Comparison of ENCODE assay signal across 7 cellular contexts in genomic region chr12:8644345-8645248, GRCh38. TPM values are rescaled to one million over a fixed set of nuclear protein-coding genes. Genes with fewer than 3 reads are reported as not detected.
DNase-seq lines count a peak whose midpoint lies in the region; ATAC-seq and TF ChIP-seq lines count a peak whose summit lies in the region.

No MANE protein-coding gene starts in this region.

- peak; percentile 49 for ATAC-seq in GM19452 (IDR thresholded peaks at IDR 0.05; ENCODE audit: unreplicated experiment)
- peak; percentile 57 for ATAC-seq in HG03097 (IDR thresholded peaks at IDR 0.05; ENCODE audit: low FRiP score, unreplicated experiment)
- peak; percentile 89 for ATAC-seq in activated CD4-positive, alpha-beta T cell treated with anti-CD3 and anti-CD28 coated beads for 36 hours
- ATAC-seq in left colon = no peak

- H3K36me3 Mint-ChIP-seq in activated CD4-positive, alpha-beta T cell treated with anti-CD3 and anti-CD28 coated beads for 36 hours (ENCODE audit: low read depth) = no peaks in the 10 kb centered on the region

- H3K27me3 ChIP-seq in BE2C = peaks cover 9% of the 10 kb centered on the region

- peak overlapping the region; percentile 1 for H3K4me3 Mint-ChIP-seq in activated CD4-positive, alpha-beta T cell treated with anti-CD3 and anti-CD28 coated beads for 36 hours

- H3K4me3 ChIP-seq in coronary artery (no peak overlapping the region), BE2C (ENCODE audit: low read depth, low read length) (no peak overlapping the region)

- H3K4me1 Mint-ChIP-seq in activated CD4-positive, alpha-beta T cell treated with anti-CD3 and anti-CD28 coated beads for 36 hours = peaks cover 45% of the 10 kb centered on the region

- CTCF ChIA-PET in activated CD4-positive, alpha-beta T cell treated with anti-CD3 and anti-CD28 coated beads for 36 hours (lab: Charles Lee) = interaction anchor here (0.6 to 1.4 kb wide), 6 partner anchors 14 to 246 kb away, joined by 3 to 6 read pairs (median 3); no protein-coding TSS in a partner anchor

- no peak overlapping the region for H3K27ac ChIP-seq in coronary artery

- POLR2A ChIA-PET in activated CD4-positive, alpha-beta T cell treated with anti-CD3 and anti-CD28 coated beads for 36 hours (lab: Charles Lee) = no interaction called here

- no peaks in the 10 kb centered on the region for H3K36me3 ChIP-seq in BE2C

- peak overlapping the region; percentile 80 for H3K27ac Mint-ChIP-seq in activated CD4-positive, alpha-beta T cell treated with anti-CD3 and anti-CD28 coated beads for 36 hours

- DNase-seq in activated CD4-positive, alpha-beta T cell treated with anti-CD3 and anti-CD28 coated beads for 36 hours = peak; percentile 80
- DNase-seq in myocyte (ENCODE audit: low read depth) = peak; percentile 46
- DNase-seq in coronary artery (ENCODE audit: low spot score) = no peak
- no peak for DNase-seq in left colon
- no peak for DNase-seq in BE2C

- H3K27me3 Mint-ChIP-seq in activated CD4-positive, alpha-beta T cell treated with anti-CD3 and anti-CD28 coated beads for 36 hours = peaks cover 6% of the 10 kb centered on the region

- no peak for TF ChIP-seq CTCF in coronary artery (IDR thresholded peaks at IDR 0.05)
- TF ChIP-seq CTCF in BE2C (IDR thresholded peaks at IDR 0.05; ENCODE audit: low read depth, low read length) = no peak

- H3K9me3 Mint-ChIP-seq in activated CD4-positive, alpha-beta T cell treated with anti-CD3 and anti-CD28 coated beads for 36 hours (ENCODE audit: low read depth) = no peaks in the 10 kb centered on the region

- intact Hi-C loops in activated CD4-positive, alpha-beta T cell treated with anti-CD3 and anti-CD28 coated beads for 36 hours (cut with DNase I, micrococcal nuclease) = loop anchor here (1.0 to 10.0 kb wide), 6 partner anchors 102 to 720 kb away; partner anchors contain the start of gene CLEC4E (in 1 of the 2)
- intact Hi-C loops in left colon (cut with DNase I, micrococcal nuclease) = no loop called here

- no peaks in the 10 kb centered on the region for H3K9me3 ChIP-seq in BE2C

- no peaks in the 10 kb centered on the region for H3K4me1 ChIP-seq in BE2C

RNA-seq across cellular contexts. Expression of gene MFAP5, which starts 18.0 kb away (rescaled TPM):
- not detected for total RNA-seq in activated CD4-positive, alpha-beta T cell treated with anti-CD3 and anti-CD28 coated beads for 36 hours
- total RNA-seq in myocyte (130 and 136 TPM in 2 replicates), left colon (10 to 100 TPM; 10.9 to 18.4 TPM)
- 472 TPM for polyA plus RNA-seq in myocyte (2012)
- polyA plus RNA-seq in BE2C (2012; ENCODE audit: insufficient read depth, insufficient read length, low read depth) = not detected

RNA-seq across cellular contexts. Expression of gene AICDA, which starts 31.9 kb away (rescaled TPM):
- total RNA-seq in activated CD4-positive, alpha-beta T cell treated with anti-CD3 and anti-CD28 coated beads for 36 hours = not detected
- total RNA-seq in myocyte = 0.43 TPM in 1 of 2 replicates, not detected in the other
- 0.20 TPM for polyA plus RNA-seq in myocyte (2012)
- total RNA-seq in left colon = not detected
- not detected for polyA plus RNA-seq in BE2C (2012; ENCODE audit: insufficient read depth, insufficient read length, low read depth)

RNA-seq across cellular contexts. Expression of gene RIMKLB, which starts 53.2 kb away (rescaled TPM):
- 1 to 10 TPM; 5.2 to 5.3 TPM for total RNA-seq in activated CD4-positive, alpha-beta T cell treated with anti-CD3 and anti-CD28 coated beads for 36 hours
- total RNA-seq in myocyte (38.3 and 39.1 TPM in 2 replicates), left colon (1 to 10 TPM; 4.9 to 8.9 TPM)
- polyA plus RNA-seq in myocyte (2012) = 20.3 TPM
- 9.4 TPM for polyA plus RNA-seq in BE2C (2012; ENCODE audit: insufficient read depth, insufficient read length, low read depth)

Comparison
In these comparisons a context has a peak if more than half of its experiments do, and no peak if none do; other contexts are left out.
1. DNase-seq: peak in activated CD4-positive, alpha-beta T cell treated with anti-CD3 and anti-CD28 coated beads for 36 hours (single experiment) and myocyte (single experiment); none in coronary artery (single experiment), left colon (0 of 2) and BE2C (single experiment).
2. RNA of gene MFAP5, which starts 18.0 kb away (total RNA-seq): 130 to 136 TPM in myocyte and 10.9 to 18.4 TPM in left colon; not detected in activated CD4-positive, alpha-beta T cell treated with anti-CD3 and anti-CD28 coated beads for 36 hours; every median in the first group is over 10 times any median in the second.
3. intact Hi-C loops: an anchor here in activated CD4-positive, alpha-beta T cell treated with anti-CD3 and anti-CD28 coated beads for 36 hours (1.0 to 10.0 kb wide); none called in left colon.